26 cellular contexts compared by ENCODE assay signal in genomic region chr4:16448240-16448639, GRCh38.
"Had no signal": no experiment of that assay in that cellular context is flagged by ENCODE, and none has a peak within 500 bp of the region (broad histone marks: within the 10 kb centered on the region; RNA-seq: fewer than 3 reads in every experiment).

No MANE protein-coding gene starts in this region.

- H3K4me1 Mint-ChIP-seq: naive thymus-derived CD4-positive, alpha-beta T cell; natural killer cell; stimulated activated effector memory CD8-positive, alpha-beta T cell treated with anti-CD3 and anti-CD28 coated beads, Interleukin-12 subunit alpha, Interleukin-12 subunit beta, amount 100 ng/mL, for 72 hours; stimulated activated naive B cell treated with anti-CD40 and anti-IgM and Interleukin-4, amounts not matched to agents 10 μg/mL and 1 μg/mL and 100 μg/mL, for 72 hours had no signal

- H3K27me3 ChIP-seq: ovary, right lobe of liver, sigmoid colon, stomach, thyroid gland, tibial nerve, upper lobe of left lung, vagina had no signal

- H3K9me3 ChIP-seq: ovary, prostate gland, right lobe of liver, sigmoid colon, stomach, thoracic aorta, thyroid gland, tibial nerve, upper lobe of left lung, vagina had no signal

- H3K27ac Mint-ChIP-seq: naive thymus-derived CD4-positive, alpha-beta T cell; natural killer cell; stimulated activated effector memory CD8-positive, alpha-beta T cell treated with anti-CD3 and anti-CD28 coated beads, Interleukin-12 subunit alpha, Interleukin-12 subunit beta, amount 100 ng/mL, for 72 hours; stimulated activated naive B cell treated with anti-CD40 and anti-IgM and Interleukin-4, amounts not matched to agents 10 μg/mL and 1 μg/mL and 100 μg/mL, for 72 hours; stimulated activated naive CD8-positive, alpha-beta T cell treated with anti-CD3 and anti-CD28 coated beads, Interleukin-15, Interleukin-2, amounts not matched to agents 100 ng/mL and 50 ng/mL, for 24 hours had no signal

- H3K36me3 Mint-ChIP-seq: naive thymus-derived CD4-positive, alpha-beta T cell; natural killer cell; neural progenitor cell; stimulated activated effector memory CD8-positive, alpha-beta T cell treated with anti-CD3 and anti-CD28 coated beads, Interleukin-12 subunit alpha, Interleukin-12 subunit beta, amount 100 ng/mL, for 72 hours; stimulated activated naive B cell treated with anti-CD40 and anti-IgM and Interleukin-4, amounts not matched to agents 10 μg/mL and 1 μg/mL and 100 μg/mL, for 72 hours had no signal

- H3K9me3 Mint-ChIP-seq: naive thymus-derived CD4-positive, alpha-beta T cell; natural killer cell; stimulated activated effector memory CD8-positive, alpha-beta T cell treated with anti-CD3 and anti-CD28 coated beads, Interleukin-12 subunit alpha, Interleukin-12 subunit beta, amount 100 ng/mL, for 72 hours; stimulated activated naive B cell treated with anti-CD40 and anti-IgM and Interleukin-4, amounts not matched to agents 10 μg/mL and 1 μg/mL and 100 μg/mL, for 72 hours; stimulated activated naive CD8-positive, alpha-beta T cell treated with anti-CD3 and anti-CD28 coated beads, Interleukin-15, Interleukin-2, amounts not matched to agents 100 ng/mL and 50 ng/mL, for 24 hours had no signal

- H3K27ac ChIP-seq: neural progenitor cell, ovary, prostate gland, right lobe of liver, sigmoid colon, stomach, thoracic aorta, thyroid gland, tibial nerve, upper lobe of left lung, vagina had no signal

- DNase-seq: naive thymus-derived CD4-positive, alpha-beta T cell; natural killer cell; occipital lobe; ovary; right cardiac atrium; right lobe of liver; sigmoid colon; small intestine; stimulated activated CD4-positive, alpha-beta T cell treated with anti-CD3 and anti-CD28 coated beads, Interleukin-15, amount 100 ng/mL, for 24 hours; stimulated activated CD4-positive, alpha-beta T cell treated with anti-CD3 and anti-CD28 coated beads, Interleukin-2, amount 100 ng/mL, for 24 hours; stimulated activated CD4-positive, alpha-beta T cell treated with anti-CD3 and anti-CD28 coated beads, Interleukin-2, amount 100 ng/mL, for 48 hours; stimulated activated CD4-positive, alpha-beta T cell treated with anti-CD3 and anti-CD28 coated beads, Interleukin-4, amount 100 ng/mL, for 24 hours; stimulated activated naive B cell treated with anti-CD40 and anti-IgM and Interleukin-4, amounts not matched to agents 10 μg/mL and 1 μg/mL and 100 μg/mL, for 72 hours; stimulated activated naive CD4-positive, alpha-beta T cell treated with Interleukin-2 at 50 U/mL for 16 hours; stomach; thyroid gland; trophoblast cell; upper lobe of left lung had no signal

- H3K4me1 ChIP-seq: prostate gland, right lobe of liver, sigmoid colon, stomach, thyroid gland, tibial nerve, upper lobe of left lung, vagina had no signal

- FAIRE-seq: small intestine, urothelium cell line had no signal

- H3K36me3 ChIP-seq: neural progenitor cell, ovary, prostate gland, right lobe of liver, sigmoid colon, stomach, thoracic aorta, thyroid gland, tibial nerve, upper lobe of left lung, vagina had no signal

- H3K4me3 Mint-ChIP-seq: naive thymus-derived CD4-positive, alpha-beta T cell; natural killer cell; neural progenitor cell; stimulated activated effector memory CD8-positive, alpha-beta T cell treated with anti-CD3 and anti-CD28 coated beads, Interleukin-12 subunit alpha, Interleukin-12 subunit beta, amount 100 ng/mL, for 72 hours; stimulated activated naive B cell treated with anti-CD40 and anti-IgM and Interleukin-4, amounts not matched to agents 10 μg/mL and 1 μg/mL and 100 μg/mL, for 72 hours; stimulated activated naive CD8-positive, alpha-beta T cell treated with anti-CD3 and anti-CD28 coated beads, Interleukin-15, Interleukin-2, amounts not matched to agents 100 ng/mL and 50 ng/mL, for 24 hours had no signal

- ATAC-seq: naive thymus-derived CD4-positive, alpha-beta T cell; natural killer cell; right cardiac atrium; right lobe of liver; stimulated activated effector memory CD8-positive, alpha-beta T cell treated with anti-CD3 and anti-CD28 coated beads, Interleukin-12 subunit alpha, Interleukin-12 subunit beta, amount 100 ng/mL, for 72 hours; stimulated activated naive B cell treated with anti-CD40 and anti-IgM and Interleukin-4, amounts not matched to agents 10 μg/mL and 1 μg/mL and 100 μg/mL, for 72 hours had no signal

- H3K4me3 ChIP-seq: neural progenitor cell, ovary, prostate gland, right lobe of liver, sigmoid colon, stomach, thoracic aorta, thyroid gland, tibial nerve, upper lobe of left lung, vagina had no signal
